ENCODE assay signal across 8 cellular contexts in genomic region chr19:6412111-6412999, GRCh38. TPM values are rescaled to one million over a fixed set of nuclear protein-coding genes. Genes with fewer than 3 reads are reported as not detected.
A peak's percentile ranks its signal among the peaks of the same experiment; 100 is the strongest.
DNase-seq lines count a peak whose midpoint lies in the region; ATAC-seq and TF ChIP-seq lines count a peak whose summit lies in the region.

No MANE protein-coding gene starts in this region.

- intact Hi-C loops in spleen (cut with DNase I; ENCODE audit: low total_unique reads), result no loop called here

- H3K27ac ChIP-seq in spleen, result peak overlapping the region in 4 of 8 donors; percentile 1 to 51 (median 50)

- H3K27me3 ChIP-seq in spleen (replicated peaks in 1 of 7), result no peaks in the 10 kb centered on the region

- H3K4me3 ChIP-seq in spleen, result no peak overlapping the region

- no peak for TF ChIP-seq POLR2A in spleen (IDR thresholded peaks at IDR 0.05)

- ATAC-seq in GM18909 (IDR thresholded peaks at IDR 0.05; ENCODE audit: poor library complexity, unreplicated experiment), result no peak

- H3K9me3 ChIP-seq in spleen, result no peaks in the 10 kb centered on the region

- peaks cover 3% of the 10 kb centered on the region for H3K27me3 Mint-ChIP-seq in glutamatergic neuron (ENCODE audit: unreplicated experiment)

- TF ChIP-seq CTCF in LNCAP (IDR thresholded peaks at IDR 0.05), result peak; percentile 56
- TF ChIP-seq CTCF in glutamatergic neuron (IDR thresholded peaks at IDR 0.05; ENCODE audit: partially characterized antibody, unreplicated experiment), result peak; percentile 53
- TF ChIP-seq CTCF in spleen (IDR thresholded peaks at IDR 0.05 in 8 of 11, conservative IDR thresholded peaks at IDR 0.05 in 3 of 11), result peak in 9 of 11 experiments; percentile 22 to 69 (median 54)

- DNase-seq in GM03348 (ENCODE audit: low spot score) (peak; percentile 31), activated T-cell treated with anti-CD3 and anti-CD28 coated beads for 48 hours (ENCODE audit: low read depth) (peak; percentile 49), glutamatergic neuron (peak; percentile 34), spleen (no peak), DMS79 (lab: John Stamatoyannopoulos, UW) (no peak), NCI-H226 (no peak)

- no peak overlapping the region for H3K4me3 Mint-ChIP-seq in glutamatergic neuron (ENCODE audit: unreplicated experiment)

- H3K4me1 Mint-ChIP-seq in glutamatergic neuron (ENCODE audit: low read depth, unreplicated experiment), result peaks cover 1% of the 10 kb centered on the region

- no peak overlapping the region for H3K27ac Mint-ChIP-seq in glutamatergic neuron (ENCODE audit: unreplicated experiment)

- no peaks in the 10 kb centered on the region for H3K36me3 Mint-ChIP-seq in glutamatergic neuron (ENCODE audit: unreplicated experiment)

- H3K9me3 Mint-ChIP-seq in glutamatergic neuron (ENCODE audit: unreplicated experiment), result peaks cover 2% of the 10 kb centered on the region

- H3K36me3 ChIP-seq in spleen, result peaks cover 3 to 48% (median 39%) of the 10 kb centered on the region in 6 donors

- 74 to 79% (median 75%) methylated on average over 21 to 25 of the region's 25 CpGs for WGBS in spleen, 5 donors

- H3K4me1 ChIP-seq in spleen, result peaks cover 0 to 5% (median 0%) of the 10 kb centered on the region in 6 donors

RNA-seq across cellular contexts. Expression of gene KHSRP, which starts 12.3 kb away (rescaled TPM):
- total RNA-seq in glutamatergic neuron (ENCODE audit: unreplicated experiment) (318 TPM), spleen (100 to 1,000 TPM in 6 of 7 donors, 10 to 100 TPM in 1; 89.4 to 174 (median 155) TPM)
- 100 to 1,000 TPM in 1 of 3 donors, 10 to 100 TPM in 2; 35.8 to 139 (median 55.3) TPM for polyA plus RNA-seq in spleen

RNA-seq across cellular contexts. Expression of gene GTF2F1, which starts 19.4 kb away (rescaled TPM):
- total RNA-seq in glutamatergic neuron (ENCODE audit: unreplicated experiment) (56.0 TPM), spleen (10 to 100 TPM; 35.1 to 51.4 (median 42.3) TPM)
- 10 to 100 TPM; 28.3 to 43.7 (median 35.2) TPM for polyA plus RNA-seq in spleen

RNA-seq across cellular contexts. Expression of gene SLC25A41, which starts 21.2 kb away (rescaled TPM):
- 0.29 TPM for total RNA-seq in glutamatergic neuron (ENCODE audit: unreplicated experiment)
- total RNA-seq in spleen, result under 1 TPM in 1 of 7 donors, not detected in 6; 0.58 TPM
- polyA plus RNA-seq in spleen, result under 1 TPM; 0.18 to 0.77 (median 0.35) TPM

RNA-seq across cellular contexts. Expression of gene PSPN, which starts 36.6 kb away (rescaled TPM):
- total RNA-seq in glutamatergic neuron (ENCODE audit: unreplicated experiment) (2.3 TPM), spleen (1 to 10 TPM; 1.3 to 2.2 (median 1.9) TPM)
- 1 to 10 TPM in 1 of 3 donors, under 1 TPM in 2; 0.43 to 1.2 (median 0.53) TPM for polyA plus RNA-seq in spleen

RNA-seq across cellular contexts. Expression of gene ALKBH7, which starts 39.8 kb away (rescaled TPM):
- total RNA-seq in glutamatergic neuron (ENCODE audit: unreplicated experiment), result 66.8 TPM
- 10 to 100 TPM; 35.5 to 50.6 (median 42.5) TPM for total RNA-seq in spleen
- polyA plus RNA-seq in spleen, result 10 to 100 TPM; 64.6 to 80.3 (median 68.3) TPM

Comparison
In these comparisons a context has a peak if more than half of its experiments do, and no peak if none do; other contexts are left out.
1. DNase-seq: peak in GM03348 (single experiment), activated T-cell treated with anti-CD3 and anti-CD28 coated beads for 48 hours (single experiment) and glutamatergic neuron (single experiment); none in spleen (single experiment), DMS79 (single experiment) and NCI-H226 (single experiment).
2. Peak in every context shown above with its lines, with median percentiles within 50 percentile points of each other: CTCF ChIP-seq.